In genomic region chr1:110408488-110408887, GRCh38 we compare ENCODE assay signal across 1 cellular context.
TF ChIP-seq lines count a peak whose summit lies in the region.

No MANE protein-coding gene starts in this region.

TF ChIP-seq in K562, 482 proteins besides CTCF, POLR2A, EP300 and RAD21 (continued from another document and continues in another):
- TF ChIP-seq CHD7 (IDR thresholded peaks at IDR 0.05; ENCODE audit: low read depth, low read length), result no peak
- no peak for TF ChIP-seq MIER1 (IDR thresholded peaks at IDR 0.05; ENCODE audit: low read depth)
- no peak for TF ChIP-seq ZNF695 (CRISPR knock-in tag; IDR thresholded peaks at IDR 0.05)
- no peak for TF ChIP-seq PHF8 (IDR thresholded peaks at IDR 0.05; ENCODE audit: borderline replicate concordance, low read length)
- TF ChIP-seq ZNF41 (CRISPR knock-in tag; conservative IDR thresholded peaks at IDR 0.05), result no peak
- TF ChIP-seq EHMT2 (IDR thresholded peaks at IDR 0.05), result no peak
- no peak for TF ChIP-seq NFRKB (IDR thresholded peaks at IDR 0.05; ENCODE audit: low read depth)
- TF ChIP-seq ELF1 (tag; IDR thresholded peaks at IDR 0.05), result no peak
- no peak for TF ChIP-seq TSC22D4 (tag; IDR thresholded peaks at IDR 0.05)
- peak; percentile 26; the same call in 1 of the 2 replicates for TF ChIP-seq FOXM1 (IDR thresholded peaks at IDR 0.05; ENCODE audit: low read depth)
- no peak for TF ChIP-seq FOXM1 (CRISPR knock-in tag; IDR thresholded peaks at IDR 0.05; ENCODE audit: low read depth)
- TF ChIP-seq SAFB2 (IDR thresholded peaks at IDR 0.05; ENCODE audit: borderline replicate concordance, low read depth, low read length, severe bottlenecking), result no peak
- no peak for TF ChIP-seq HBP1 (CRISPR knock-in tag; IDR thresholded peaks at IDR 0.05)
- TF ChIP-seq CCAR2 (IDR thresholded peaks at IDR 0.05; ENCODE audit: low read depth, low read length), result no peak
- no peak for TF ChIP-seq SREBF1 (IDR thresholded peaks at IDR 0.05; ENCODE audit: borderline replicate concordance, low read depth, low read length)
- TF ChIP-seq PATZ1 (CRISPR knock-in tag; IDR thresholded peaks at IDR 0.05; ENCODE audit: borderline replicate concordance), result no peak
- no peak for TF ChIP-seq KAT8 (IDR thresholded peaks at IDR 0.05; ENCODE audit: low read depth)
- TF ChIP-seq ERF (CRISPR knock-in tag; IDR thresholded peaks at IDR 0.05), result no peak
- TF ChIP-seq CGGBP1 (CRISPR knock-in tag; IDR thresholded peaks at IDR 0.05), result no peak
- TF ChIP-seq CHD1 (IDR thresholded peaks at IDR 0.05; ENCODE audit: low read length), result no peak
- 0 out of 2 replicates have a peak, but pooled peaks have one; percentile 17 for TF ChIP-seq ZNF316 (IDR thresholded peaks at IDR 0.05)
- no peak for TF ChIP-seq MCM7 (IDR thresholded peaks at IDR 0.05)
- no peak for TF ChIP-seq ETV5 (CRISPR knock-in tag; IDR thresholded peaks at IDR 0.05; ENCODE audit: low read depth)
- TF ChIP-seq ELK3 (CRISPR knock-in tag; IDR thresholded peaks at IDR 0.05), result no peak
- TF ChIP-seq SIN3A (IDR thresholded peaks at IDR 0.05; ENCODE audit: borderline replicate concordance in 2 of 2, control insufficient read depth in 1 of 2, low read depth in 2 of 2, low read length in 2 of 2), result no peak
- no peak for TF ChIP-seq ZNF224 (CRISPR knock-in tag; IDR thresholded peaks at IDR 0.05)
- TF ChIP-seq SP1 (CRISPR knock-in tag; IDR thresholded peaks at IDR 0.05), result no peak
- TF ChIP-seq HDAC8 (tag; IDR thresholded peaks at IDR 0.05), result no peak
- TF ChIP-seq BHLHE40 (IDR thresholded peaks at IDR 0.05; ENCODE audit: low read length), result no peak
- TF ChIP-seq ZNF77 (CRISPR knock-in tag; IDR thresholded peaks at IDR 0.05), result no peak
- no peak for TF ChIP-seq ZNF561 (CRISPR knock-in tag; conservative IDR thresholded peaks at IDR 0.05)
- no peak for TF ChIP-seq ZNF24 (IDR thresholded peaks at IDR 0.05)
- no peak for TF ChIP-seq ZNF407 (IDR thresholded peaks at IDR 0.05; ENCODE audit: low read depth)
